Comparison of ENCODE assay signal across 24 cellular contexts in the genomic region with DNA sequence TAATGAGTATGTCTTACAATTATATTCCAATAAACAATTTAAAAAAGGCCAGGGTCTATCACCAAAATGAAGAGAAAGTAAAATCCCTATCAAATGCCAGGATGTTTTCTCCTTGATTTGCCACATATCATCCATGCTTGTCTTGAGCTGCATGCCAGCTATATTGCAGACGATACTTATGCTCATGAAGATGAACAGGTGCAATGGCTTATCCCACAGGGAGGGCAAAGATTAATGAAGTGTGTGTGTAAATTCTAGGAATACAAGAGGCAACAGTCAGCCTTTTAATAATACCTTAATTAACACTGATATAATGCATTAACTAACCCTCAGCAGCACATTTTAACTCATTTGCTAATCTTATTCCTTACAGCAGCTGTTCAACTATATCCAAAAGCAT.
"Had no signal": no experiment of that assay in that cellular context is flagged by ENCODE, and none has a peak within 500 bp of the region (broad histone marks: within the 10 kb centered on the region; RNA-seq: fewer than 3 reads in every experiment).

No MANE protein-coding gene starts in this region.

- ATAC-seq: effector memory CD8-positive, alpha-beta T cell; left ventricle myocardium superior; lower lobe of right lung; natural killer cell; psoas muscle; right cardiac atrium; stimulated activated memory B cell treated with anti-CD40 and anti-IgM and Interleukin-4, amounts not matched to agents 10 μg/mL and 1 μg/mL and 100 μg/mL, for 72 hours; stimulated activated naive CD8-positive, alpha-beta T cell treated with anti-CD3 and anti-CD28 coated beads, Interleukin-15, Interleukin-2, amounts not matched to agents 100 U/mL and 50 U/mL, for 24 hours had no signal

- FAIRE-seq: endometrium, frontal cortex, keratinocyte, urothelium cell line had no signal

- DNase-seq: cortex of kidney; effector memory CD8-positive, alpha-beta T cell; left ventricle myocardium superior; lower lobe of right lung; natural killer cell; occipital lobe; ovary; posterior cingulate gyrus; psoas muscle; right cardiac atrium; sigmoid colon; spleen; stimulated activated CD4-positive, alpha-beta T cell treated with anti-CD3 and anti-CD28 coated beads, Interleukin-4, amount 100 ng/mL, for 4 hours; stimulated activated naive CD8-positive, alpha-beta T cell treated with anti-CD3 and anti-CD28 coated beads, Interleukin-15, Interleukin-2, amounts not matched to agents 100 U/mL and 50 U/mL, for 24 hours; substantia nigra; testis; upper lobe of left lung had no signal

- H3K36me3 ChIP-seq: lower lobe of right lung, ovary, sigmoid colon, spleen, tibial nerve, upper lobe of left lung had no signal

- H3K27ac ChIP-seq: lower lobe of right lung, ovary, psoas muscle, sigmoid colon, skin epidermis, spleen, testis, tibial nerve, upper lobe of left lung had no signal

- H3K4me1 ChIP-seq: lower lobe of right lung, psoas muscle, sigmoid colon, spleen, testis, tibial nerve, upper lobe of left lung had no signal

- H3K9me3 ChIP-seq: lower lobe of right lung, ovary, psoas muscle, sigmoid colon, spleen, testis, tibial nerve, upper lobe of left lung had no signal

- H3K4me3 ChIP-seq: lower lobe of right lung, ovary, psoas muscle, sigmoid colon, skin epidermis, spleen, testis, tibial nerve, upper lobe of left lung had no signal

- H3K27me3 ChIP-seq: ovary, sigmoid colon, spleen, testis, tibial nerve, upper lobe of left lung had no signal
